ENCODE assay signal across 1 cellular context in the genomic region with DNA sequence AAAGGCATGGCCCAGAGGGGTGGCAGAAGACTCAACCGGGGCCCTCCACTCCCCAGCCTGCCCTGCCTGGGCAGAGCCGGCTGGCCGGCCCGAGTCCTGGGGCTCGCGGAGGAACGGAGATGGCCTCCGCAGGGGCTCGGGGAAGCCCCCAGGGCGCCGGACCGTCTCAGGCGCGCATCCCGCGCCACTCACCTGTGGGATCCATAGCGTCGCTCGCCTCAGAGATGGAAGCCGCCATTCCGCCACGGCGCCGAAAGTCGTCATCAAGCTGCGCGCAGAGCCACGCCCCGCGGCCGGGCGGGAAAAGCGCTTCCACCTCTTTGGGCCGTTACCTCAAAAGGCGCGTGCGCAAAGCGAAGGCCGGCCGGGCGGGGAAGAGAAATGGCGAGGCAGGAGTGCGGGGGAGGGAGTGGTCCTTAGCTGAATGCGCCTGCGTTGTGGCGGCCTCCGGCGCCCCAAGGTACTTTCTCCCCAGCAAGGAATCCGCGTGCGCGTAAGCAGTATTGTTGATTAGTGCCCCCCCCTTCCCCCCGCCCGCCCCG.
A peak's percentile ranks its signal among the peaks of the same experiment; 100 is the strongest.
TF ChIP-seq lines count a peak whose summit lies in the region.

A gene with protein sequence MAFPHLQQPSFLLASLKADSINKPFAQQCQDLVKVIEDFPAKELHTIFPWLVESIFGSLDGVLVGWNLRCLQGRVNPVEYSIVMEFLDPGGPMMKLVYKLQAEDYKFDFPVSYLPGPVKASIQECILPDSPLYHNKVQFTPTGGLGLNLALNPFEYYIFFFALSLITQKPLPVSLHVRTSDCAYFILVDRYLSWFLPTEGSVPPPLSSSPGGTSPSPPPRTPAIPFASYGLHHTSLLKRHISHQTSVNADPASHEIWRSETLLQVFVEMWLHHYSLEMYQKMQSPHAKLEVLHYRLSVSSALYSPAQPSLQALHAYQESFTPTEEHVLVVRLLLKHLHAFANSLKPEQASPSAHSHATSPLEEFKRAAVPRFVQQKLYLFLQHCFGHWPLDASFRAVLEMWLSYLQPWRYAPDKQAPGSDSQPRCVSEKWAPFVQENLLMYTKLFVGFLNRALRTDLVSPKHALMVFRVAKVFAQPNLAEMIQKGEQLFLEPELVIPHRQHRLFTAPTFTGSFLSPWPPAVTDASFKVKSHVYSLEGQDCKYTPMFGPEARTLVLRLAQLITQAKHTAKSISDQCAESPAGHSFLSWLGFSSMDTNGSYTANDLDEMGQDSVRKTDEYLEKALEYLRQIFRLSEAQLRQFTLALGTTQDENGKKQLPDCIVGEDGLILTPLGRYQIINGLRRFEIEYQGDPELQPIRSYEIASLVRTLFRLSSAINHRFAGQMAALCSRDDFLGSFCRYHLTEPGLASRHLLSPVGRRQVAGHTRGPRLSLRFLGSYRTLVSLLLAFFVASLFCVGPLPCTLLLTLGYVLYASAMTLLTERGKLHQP (minus strand): TSS at position 265 of the 542 bp plus-strand sequence. CDS start 5,010 bp downstream, outside the sequence.

TF ChIP-seq in HepG2, 621 proteins besides CTCF, POLR2A, EP300 and RAD21 (continued from another document and continues in another):
- TF ChIP-seq, protein P1, sequence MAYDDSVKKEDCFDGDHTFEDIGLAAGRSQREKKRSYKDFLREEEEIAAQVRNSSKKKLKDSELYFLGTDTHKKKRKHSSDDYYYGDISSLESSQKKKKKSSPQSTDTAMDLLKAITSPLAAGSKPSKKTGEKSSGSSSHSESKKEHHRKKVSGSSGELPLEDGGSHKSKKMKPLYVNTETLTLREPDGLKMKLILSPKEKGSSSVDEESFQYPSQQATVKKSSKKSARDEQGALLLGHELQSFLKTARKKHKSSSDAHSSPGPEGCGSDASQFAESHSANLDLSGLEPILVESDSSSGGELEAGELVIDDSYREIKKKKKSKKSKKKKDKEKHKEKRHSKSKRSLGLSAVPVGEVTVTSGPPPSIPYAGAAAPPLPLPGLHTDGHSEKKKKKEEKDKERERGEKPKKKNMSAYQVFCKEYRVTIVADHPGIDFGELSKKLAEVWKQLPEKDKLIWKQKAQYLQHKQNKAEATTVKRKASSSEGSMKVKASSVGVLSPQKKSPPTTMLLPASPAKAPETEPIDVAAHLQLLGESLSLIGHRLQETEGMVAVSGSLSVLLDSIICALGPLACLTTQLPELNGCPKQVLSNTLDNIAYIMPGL (CRISPR knock-in tag; IDR thresholded peaks at IDR 0.05; ENCODE audit: borderline replicate concordance in 1 of 2, low read depth in 1 of 2), result peak; percentile 19 to 58; a peak in 1 of 4 replicates
- TF ChIP-seq ZNF138 (CRISPR knock-in tag; IDR thresholded peaks at IDR 0.05; ENCODE audit: low read depth) (no peak), ZNF331 (CRISPR knock-in tag; IDR thresholded peaks at IDR 0.05) (peak; percentile 68), ARHGAP35 (CRISPR knock-in tag; IDR thresholded peaks at IDR 0.05; ENCODE audit: borderline replicate concordance) (peak; percentile 93), YEATS4 (CRISPR knock-in tag; IDR thresholded peaks at IDR 0.05; ENCODE audit: borderline replicate concordance) (peak; percentile 91), ZSCAN31 (CRISPR knock-in tag; IDR thresholded peaks at IDR 0.05; ENCODE audit: low read depth) (peak; percentile 91), KAT8 (CRISPR knock-in tag; IDR thresholded peaks at IDR 0.05) (peak; percentile 98), ZNF550 (CRISPR knock-in tag; IDR thresholded peaks at IDR 0.05; ENCODE audit: borderline replicate concordance) (no peak), ZNF883 (CRISPR knock-in tag; IDR thresholded peaks at IDR 0.05; ENCODE audit: not compliant biosample characterization) (no peak), PHF8 (CRISPR knock-in tag; IDR thresholded peaks at IDR 0.05) (peak; percentile 86), ZNF253 (CRISPR knock-in tag; IDR thresholded peaks at IDR 0.05; ENCODE audit: borderline replicate concordance) (0 out of 2 replicates have a peak, but pooled peaks have one; percentile 56), TAF15 (IDR thresholded peaks at IDR 0.05; ENCODE audit: low read depth, low read length, poor library complexity, severe bottlenecking) (no peak), ERF (CRISPR knock-in tag; IDR thresholded peaks at IDR 0.05) (peak; percentile 77), CHD2 (IDR thresholded peaks at IDR 0.05; ENCODE audit: low read depth, low read length) (no peak), ZNF180 (CRISPR knock-in tag; IDR thresholded peaks at IDR 0.05; ENCODE audit: borderline replicate concordance, low read depth) (no peak), ARNT2 (CRISPR knock-in tag; IDR thresholded peaks at IDR 0.05; ENCODE audit: low read depth) (peak; percentile 74; the same call in 1 of the 2 replicates), HMG20B (CRISPR knock-in tag; conservative IDR thresholded peaks at IDR 0.05) (no peak), ISL2 (CRISPR knock-in tag; IDR thresholded peaks at IDR 0.05) (peak; percentile 77; the same call in 1 of the 2 replicates), SIX4 (CRISPR knock-in tag; IDR thresholded peaks at IDR 0.05) (peak; percentile 58; the same call in 1 of the 2 replicates), ZNF775 (CRISPR knock-in tag; IDR thresholded peaks at IDR 0.05; ENCODE audit: borderline replicate concordance) (no peak), MXI1 (IDR thresholded peaks at IDR 0.05; ENCODE audit: borderline replicate concordance, low read depth, low read length) (peak; percentile 95; the same call in 2 of the 3 replicates), ATF7 (IDR thresholded peaks at IDR 0.05) (no peak), ATF7 (CRISPR knock-in tag; IDR thresholded peaks at IDR 0.05) (no peak; the same call in none of the 2 replicates), AKAP8 (CRISPR knock-in tag; IDR thresholded peaks at IDR 0.05) (peak; percentile 88; the same call in 1 of the 2 replicates), BORCS8-MEF2B (CRISPR knock-in tag; IDR thresholded peaks at IDR 0.05) (peak; percentile 95), EEA1 (CRISPR knock-in tag; IDR thresholded peaks at IDR 0.05; ENCODE audit: borderline replicate concordance) (0 out of 2 replicates have a peak, but pooled peaks have one; percentile 57), ZNF605 (CRISPR knock-in tag; IDR thresholded peaks at IDR 0.05) (peak; percentile 80), HNRNPLL (IDR thresholded peaks at IDR 0.05; ENCODE audit: low read depth, low read length, poor library complexity, severe bottlenecking) (peak; percentile 73), NFIB (CRISPR knock-in tag; IDR thresholded peaks at IDR 0.05; ENCODE audit: borderline replicate concordance) (no peak), ZFX (CRISPR knock-in tag; IDR thresholded peaks at IDR 0.05; ENCODE audit: low read depth) (peak; percentile 64), HMGA1 (CRISPR knock-in tag; conservative IDR thresholded peaks at IDR 0.05) (no peak), ZFP82 (CRISPR knock-in tag; IDR thresholded peaks at IDR 0.05; ENCODE audit: borderline replicate concordance) (no peak), KMT2A (CRISPR knock-in tag; IDR thresholded peaks at IDR 0.05) (peak; percentile 58; the same call in 1 of the 2 replicates), MXD4 (CRISPR knock-in tag; IDR thresholded peaks at IDR 0.05) (peak; percentile 77), POGZ (CRISPR knock-in tag; IDR thresholded peaks at IDR 0.05) (peak; percentile 82), ZNF431 (CRISPR knock-in tag; IDR thresholded peaks at IDR 0.05; ENCODE audit: borderline replicate concordance, low read depth) (peak; percentile 85; the same call in 1 of the 2 replicates), DNMT3B (CRISPR knock-in tag; conservative IDR thresholded peaks at IDR 0.05) (peak; percentile 92)
- TF ChIP-seq, protein P2, sequence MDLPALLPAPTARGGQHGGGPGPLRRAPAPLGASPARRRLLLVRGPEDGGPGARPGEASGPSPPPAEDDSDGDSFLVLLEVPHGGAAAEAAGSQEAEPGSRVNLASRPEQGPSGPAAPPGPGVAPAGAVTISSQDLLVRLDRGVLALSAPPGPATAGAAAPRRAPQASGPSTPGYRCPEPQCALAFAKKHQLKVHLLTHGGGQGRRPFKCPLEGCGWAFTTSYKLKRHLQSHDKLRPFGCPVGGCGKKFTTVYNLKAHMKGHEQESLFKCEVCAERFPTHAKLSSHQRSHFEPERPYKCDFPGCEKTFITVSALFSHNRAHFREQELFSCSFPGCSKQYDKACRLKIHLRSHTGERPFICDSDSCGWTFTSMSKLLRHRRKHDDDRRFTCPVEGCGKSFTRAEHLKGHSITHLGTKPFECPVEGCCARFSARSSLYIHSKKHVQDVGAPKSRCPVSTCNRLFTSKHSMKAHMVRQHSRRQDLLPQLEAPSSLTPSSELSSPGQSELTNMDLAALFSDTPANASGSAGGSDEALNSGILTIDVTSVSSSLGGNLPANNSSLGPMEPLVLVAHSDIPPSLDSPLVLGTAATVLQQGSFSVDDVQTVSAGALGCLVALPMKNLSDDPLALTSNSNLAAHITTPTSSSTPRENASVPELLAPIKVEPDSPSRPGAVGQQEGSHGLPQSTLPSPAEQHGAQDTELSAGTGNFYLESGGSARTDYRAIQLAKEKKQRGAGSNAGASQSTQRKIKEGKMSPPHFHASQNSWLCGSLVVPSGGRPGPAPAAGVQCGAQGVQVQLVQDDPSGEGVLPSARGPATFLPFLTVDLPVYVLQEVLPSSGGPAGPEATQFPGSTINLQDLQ (CRISPR knock-in tag; IDR thresholded peaks at IDR 0.05), result peak; percentile 63; the same call in 1 of the 2 replicates
- TF ChIP-seq, protein P3, sequence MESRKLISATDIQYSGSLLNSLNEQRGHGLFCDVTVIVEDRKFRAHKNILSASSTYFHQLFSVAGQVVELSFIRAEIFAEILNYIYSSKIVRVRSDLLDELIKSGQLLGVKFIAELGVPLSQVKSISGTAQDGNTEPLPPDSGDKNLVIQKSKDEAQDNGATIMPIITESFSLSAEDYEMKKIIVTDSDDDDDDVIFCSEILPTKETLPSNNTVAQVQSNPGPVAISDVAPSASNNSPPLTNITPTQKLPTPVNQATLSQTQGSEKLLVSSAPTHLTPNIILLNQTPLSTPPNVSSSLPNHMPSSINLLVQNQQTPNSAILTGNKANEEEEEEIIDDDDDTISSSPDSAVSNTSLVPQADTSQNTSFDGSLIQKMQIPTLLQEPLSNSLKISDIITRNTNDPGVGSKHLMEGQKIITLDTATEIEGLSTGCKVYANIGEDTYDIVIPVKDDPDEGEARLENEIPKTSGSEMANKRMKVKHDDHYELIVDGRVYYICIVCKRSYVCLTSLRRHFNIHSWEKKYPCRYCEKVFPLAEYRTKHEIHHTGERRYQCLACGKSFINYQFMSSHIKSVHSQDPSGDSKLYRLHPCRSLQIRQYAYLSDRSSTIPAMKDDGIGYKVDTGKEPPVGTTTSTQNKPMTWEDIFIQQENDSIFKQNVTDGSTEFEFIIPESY (CRISPR knock-in tag; IDR thresholded peaks at IDR 0.05), result 0 out of 2 replicates have a peak, but pooled peaks have one; percentile 28
- TF ChIP-seq, protein P4, sequence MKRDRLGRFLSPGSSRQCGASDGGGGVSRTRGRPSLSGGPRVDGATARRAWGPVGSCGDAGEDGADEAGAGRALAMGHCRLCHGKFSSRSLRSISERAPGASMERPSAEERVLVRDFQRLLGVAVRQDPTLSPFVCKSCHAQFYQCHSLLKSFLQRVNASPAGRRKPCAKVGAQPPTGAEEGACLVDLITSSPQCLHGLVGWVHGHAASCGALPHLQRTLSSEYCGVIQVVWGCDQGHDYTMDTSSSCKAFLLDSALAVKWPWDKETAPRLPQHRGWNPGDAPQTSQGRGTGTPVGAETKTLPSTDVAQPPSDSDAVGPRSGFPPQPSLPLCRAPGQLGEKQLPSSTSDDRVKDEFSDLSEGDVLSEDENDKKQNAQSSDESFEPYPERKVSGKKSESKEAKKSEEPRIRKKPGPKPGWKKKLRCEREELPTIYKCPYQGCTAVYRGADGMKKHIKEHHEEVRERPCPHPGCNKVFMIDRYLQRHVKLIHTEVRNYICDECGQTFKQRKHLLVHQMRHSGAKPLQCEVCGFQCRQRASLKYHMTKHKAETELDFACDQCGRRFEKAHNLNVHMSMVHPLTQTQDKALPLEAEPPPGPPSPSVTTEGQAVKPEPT (CRISPR knock-in tag; IDR thresholded peaks at IDR 0.05; ENCODE audit: low read depth), result no peak
- TF ChIP-seq, protein P5, sequence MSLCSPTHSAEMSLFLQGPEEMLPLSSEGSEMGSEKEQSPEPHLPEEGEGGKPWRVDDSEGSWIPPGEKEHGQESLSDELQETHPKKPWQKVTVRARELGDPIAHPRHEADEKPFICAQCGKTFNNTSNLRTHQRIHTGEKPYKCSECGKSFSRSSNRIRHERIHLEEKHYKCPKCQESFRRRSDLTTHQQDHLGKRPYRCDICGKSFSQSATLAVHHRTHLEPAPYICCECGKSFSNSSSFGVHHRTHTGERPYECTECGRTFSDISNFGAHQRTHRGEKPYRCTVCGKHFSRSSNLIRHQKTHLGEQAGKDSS (CRISPR knock-in tag; IDR thresholded peaks at IDR 0.05; ENCODE audit: borderline replicate concordance, low read depth), result no peak
- TF ChIP-seq, protein P6, sequence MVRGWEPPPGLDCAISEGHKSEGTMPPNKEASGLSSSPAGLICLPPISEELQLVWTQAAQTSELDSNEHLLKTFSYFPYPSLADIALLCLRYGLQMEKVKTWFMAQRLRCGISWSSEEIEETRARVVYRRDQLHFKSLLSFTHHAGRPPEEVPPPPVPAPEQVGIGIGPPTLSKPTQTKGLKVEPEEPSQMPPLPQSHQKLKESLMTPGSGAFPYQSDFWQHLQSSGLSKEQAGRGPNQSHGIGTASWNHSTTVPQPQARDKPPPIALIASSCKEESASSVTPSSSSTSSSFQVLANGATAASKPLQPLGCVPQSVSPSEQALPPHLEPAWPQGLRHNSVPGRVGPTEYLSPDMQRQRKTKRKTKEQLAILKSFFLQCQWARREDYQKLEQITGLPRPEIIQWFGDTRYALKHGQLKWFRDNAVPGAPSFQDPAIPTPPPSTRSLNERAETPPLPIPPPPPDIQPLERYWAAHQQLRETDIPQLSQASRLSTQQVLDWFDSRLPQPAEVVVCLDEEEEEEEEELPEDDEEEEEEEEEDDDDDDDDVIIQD (CRISPR knock-in tag; IDR thresholded peaks at IDR 0.05; ENCODE audit: low read depth), result no peak
- TF ChIP-seq, protein P7, sequence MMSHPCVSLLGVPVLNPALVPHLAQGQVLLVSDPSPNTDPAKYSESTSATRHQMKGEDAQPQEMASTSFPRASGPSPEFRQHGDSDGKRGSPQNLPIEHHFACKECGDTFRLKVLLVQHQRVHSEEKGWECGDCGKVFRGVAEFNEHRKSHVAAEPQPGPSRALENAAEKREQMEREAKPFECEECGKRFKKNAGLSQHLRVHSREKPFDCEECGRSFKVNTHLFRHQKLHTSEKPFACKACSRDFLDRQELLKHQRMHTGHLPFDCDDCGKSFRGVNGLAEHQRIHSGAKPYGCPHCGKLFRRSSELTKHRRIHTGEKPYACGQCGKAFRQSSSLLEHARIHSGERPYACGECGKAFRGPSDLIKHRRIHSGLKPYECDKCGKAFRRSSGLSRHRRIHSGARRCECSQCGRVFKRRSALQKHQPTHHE (CRISPR knock-in tag; IDR thresholded peaks at IDR 0.05; ENCODE audit: borderline replicate concordance), result no peak
- TF ChIP-seq, protein P8, sequence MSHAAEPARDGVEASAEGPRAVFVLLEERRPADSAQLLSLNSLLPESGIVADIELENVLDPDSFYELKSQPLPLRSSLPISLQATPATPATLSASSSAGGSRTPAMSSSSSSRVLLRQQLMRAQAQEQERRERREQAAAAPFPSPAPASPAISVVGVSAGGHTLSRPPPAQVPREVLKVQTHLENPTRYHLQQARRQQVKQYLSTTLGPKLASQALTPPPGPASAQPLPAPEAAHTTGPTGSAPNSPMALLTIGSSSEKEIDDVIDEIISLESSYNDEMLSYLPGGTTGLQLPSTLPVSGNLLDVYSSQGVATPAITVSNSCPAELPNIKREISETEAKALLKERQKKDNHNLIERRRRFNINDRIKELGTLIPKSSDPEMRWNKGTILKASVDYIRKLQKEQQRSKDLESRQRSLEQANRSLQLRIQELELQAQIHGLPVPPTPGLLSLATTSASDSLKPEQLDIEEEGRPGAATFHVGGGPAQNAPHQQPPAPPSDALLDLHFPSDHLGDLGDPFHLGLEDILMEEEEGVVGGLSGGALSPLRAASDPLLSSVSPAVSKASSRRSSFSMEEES (CRISPR knock-in tag; IDR thresholded peaks at IDR 0.05), result peak; percentile 71
